ENCODE assay signal across 1 cellular context in genomic region chr2:59732861-59733603, GRCh38.
TF ChIP-seq lines count a peak whose summit lies in the region.

No MANE protein-coding gene starts in this region.

TF ChIP-seq in GM12878, 131 proteins besides CTCF, POLR2A, EP300 and RAD21 (continued from another document):
- no peak for TF ChIP-seq EED (IDR thresholded peaks at IDR 0.05; ENCODE audit: low read depth)
- no peak for TF ChIP-seq ELK1 (IDR thresholded peaks at IDR 0.05; ENCODE audit: low read depth, low read length)
- TF ChIP-seq FOXK2 (IDR thresholded peaks at IDR 0.05): no peak
- no peak for TF ChIP-seq PML (IDR thresholded peaks at IDR 0.05; ENCODE audit: low read length)
- TF ChIP-seq ZBED1 (IDR thresholded peaks at IDR 0.05; ENCODE audit: borderline replicate concordance): no peak
- TF ChIP-seq ZNF207 (IDR thresholded peaks at IDR 0.05; ENCODE audit: borderline replicate concordance): no peak
- TF ChIP-seq ZNF217 (IDR thresholded peaks at IDR 0.05): no peak
TF ChIP-seq in GM12878: peak in this region for 0.
